ENCODE assay signal across 23 cellular contexts in the genomic region with DNA sequence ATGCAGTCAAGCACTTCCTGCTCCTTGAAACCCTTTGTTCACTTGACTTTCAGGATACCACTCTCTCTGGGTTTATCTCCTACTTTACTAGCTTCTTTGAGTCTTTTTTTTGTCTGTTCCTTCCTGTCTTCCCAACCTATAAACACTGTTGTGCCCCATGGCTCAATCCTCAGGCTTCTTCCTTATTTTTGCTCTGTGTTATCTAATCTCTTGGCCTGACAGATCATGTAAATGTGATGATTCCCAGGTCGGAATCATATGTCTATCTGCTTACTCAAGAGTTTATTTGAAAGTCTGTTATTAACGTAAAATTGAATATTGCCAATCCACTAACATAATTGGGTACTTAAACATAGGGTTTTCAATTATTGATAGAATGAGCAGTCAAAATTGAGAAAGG.
"Had no signal": no experiment of that assay in that cellular context is flagged by ENCODE, and none has a peak within 500 bp of the region (broad histone marks: within the 10 kb centered on the region; RNA-seq: fewer than 3 reads in every experiment).

No MANE protein-coding gene starts in this region.

- H3K9me3 ChIP-seq: colonic mucosa, mucosa of descending colon had no signal

- H3K27ac ChIP-seq: colonic mucosa, esophagus muscularis mucosa, foreskin keratinocyte, gastroesophageal sphincter, heart right ventricle, left lung, lower lobe of right lung had no signal

- DNase-seq: colonic mucosa; cortex of kidney; effector CD8-positive, alpha-beta T cell; effector memory CD8-positive, alpha-beta T cell; endodermal cell; foreskin keratinocyte; glutamatergic neuron; head of caudate nucleus; heart right ventricle; hippocampal formation; left cardiac atrium; left lung; left ventricle myocardium superior; lower lobe of right lung; mesenchymal stem cell; mucosa of descending colon; naive B cell had no signal

- H3K4me1 ChIP-seq: colonic mucosa, esophagus muscularis mucosa, foreskin keratinocyte, gastroesophageal sphincter, heart right ventricle, left lung, lower lobe of right lung had no signal

- H3K4me3 ChIP-seq: colonic mucosa, esophagus muscularis mucosa, gastroesophageal sphincter, heart right ventricle, left lung, lower lobe of right lung, mucosa of descending colon had no signal

- FAIRE-seq: endometrium, frontal cortex, islet of Langerhans, keratinocyte had no signal

- H3K36me3 ChIP-seq: colonic mucosa, esophagus muscularis mucosa, gastroesophageal sphincter, heart right ventricle, left lung, lower lobe of right lung had no signal

- H3K27me3 ChIP-seq: colonic mucosa, esophagus muscularis mucosa, foreskin keratinocyte, gastroesophageal sphincter, heart right ventricle, left lung had no signal

- ATAC-seq: effector memory CD8-positive, alpha-beta T cell; foreskin keratinocyte; gastroesophageal sphincter; heart right ventricle; left cardiac atrium; left lung; left ventricle myocardium superior; lower lobe of right lung; mucosa of descending colon had no signal
